1 cellular context compared by ENCODE assay signal in genomic region chr7:129845178-129845971, GRCh38.
TF ChIP-seq lines count a peak whose summit lies in the region.

No MANE protein-coding gene starts in this region.

TF ChIP-seq in K562, 482 proteins besides CTCF, POLR2A, EP300 and RAD21 (continued from another document and continues in another):
- TF ChIP-seq SMARCB1 (IDR thresholded peaks at IDR 0.05; ENCODE audit: insufficient read length, low read depth) (no peak), RB1 (IDR thresholded peaks at IDR 0.05; ENCODE audit: low read depth) (no peak), BACH1 (tag; IDR thresholded peaks at IDR 0.05) (no peak), BCOR (IDR thresholded peaks at IDR 0.05) (no peak), CREB1 (IDR thresholded peaks at IDR 0.05) (no peak; the same call in 1 of the 2 replicates), CREB1 (CRISPR knock-in tag; IDR thresholded peaks at IDR 0.05) (no peak), GATAD2A (IDR thresholded peaks at IDR 0.05) (no peak), TBP (optimal IDR thresholded peaks at IDR 0.05; ENCODE audit: low read depth, low read length) (no peak), CHD4 (IDR thresholded peaks at IDR 0.05; ENCODE audit: insufficient read depth, insufficient replicate concordance, low read depth, low read length, poor library complexity, severe bottlenecking) (no peak), EWSR1 (IDR thresholded peaks at IDR 0.05; ENCODE audit: borderline replicate concordance, low read depth, partially characterized antibody) (no peak), MNT (conservative IDR thresholded peaks at IDR 0.05) (0 out of 4 replicates have a peak, but pooled peaks of 1 of the 2 experiments have one; percentile 13), ZNF354B (CRISPR knock-in tag; IDR thresholded peaks at IDR 0.05) (no peak), ILK (tag; IDR thresholded peaks at IDR 0.05; ENCODE audit: borderline replicate concordance, low read depth) (no peak), BHLHE40 (IDR thresholded peaks at IDR 0.05; ENCODE audit: low read length) (0 out of 2 replicates have a peak, but pooled peaks have one; percentile 43), E2F1 (CRISPR knock-in tag; IDR thresholded peaks at IDR 0.05) (no peak), ATF6 (CRISPR knock-in tag; IDR thresholded peaks at IDR 0.05) (no peak), ZNF146 (CRISPR knock-in tag; IDR thresholded peaks at IDR 0.05; ENCODE audit: unreplicated experiment) (no peak), NFE2L1 (tag; IDR thresholded peaks at IDR 0.05; ENCODE audit: borderline replicate concordance, low read depth) (no peak), BRCA1 (IDR thresholded peaks at IDR 0.05) (no peak), BRCA1 (CRISPR knock-in tag; IDR thresholded peaks at IDR 0.05) (no peak), MCM2 (IDR thresholded peaks at IDR 0.05; ENCODE audit: low read depth) (no peak), ZEB2 (IDR thresholded peaks at IDR 0.05) (peak; percentile 50; the same call in 1 of the 2 replicates), RBM14 (IDR thresholded peaks at IDR 0.05; ENCODE audit: borderline replicate concordance, insufficient read depth, low read depth, low read length) (no peak), ARID1B (IDR thresholded peaks at IDR 0.05) (peak; percentile 83), HMG20B (CRISPR knock-in tag; IDR thresholded peaks at IDR 0.05) (no peak), MYNN (IDR thresholded peaks at IDR 0.05) (no peak), MYNN (CRISPR knock-in tag; IDR thresholded peaks at IDR 0.05) (no peak), ELF4 (CRISPR knock-in tag; IDR thresholded peaks at IDR 0.05) (no peak), CTBP1 (IDR thresholded peaks at IDR 0.05; ENCODE audit: borderline replicate concordance) (peak; percentile 81), CREM (IDR thresholded peaks at IDR 0.05; ENCODE audit: low read depth) (no peak), IRF2 (CRISPR knock-in tag; IDR thresholded peaks at IDR 0.05) (peak; percentile 11; the same call in 1 of the 2 replicates), LCOR (CRISPR knock-in tag; IDR thresholded peaks at IDR 0.05) (no peak), ZC3H8 (IDR thresholded peaks at IDR 0.05) (no peak), PATZ1 (CRISPR knock-in tag; IDR thresholded peaks at IDR 0.05; ENCODE audit: borderline replicate concordance) (no peak), LARP7 (IDR thresholded peaks at IDR 0.05) (no peak), ZNF695 (CRISPR knock-in tag; IDR thresholded peaks at IDR 0.05) (no peak), ADNP (tag; IDR thresholded peaks at IDR 0.05) (no peak), PCBP1 (IDR thresholded peaks at IDR 0.05; ENCODE audit: low read depth, low read length, poor library complexity, severe bottlenecking) (no peak), TAF7 (tag; IDR thresholded peaks at IDR 0.05) (no peak), RHOXF2B (CRISPR knock-in tag; conservative IDR thresholded peaks at IDR 0.05) (no peak), ATF4 (CRISPR knock-in tag; IDR thresholded peaks at IDR 0.05) (no peak), SMAD4 (CRISPR knock-in tag; conservative IDR thresholded peaks at IDR 0.05) (no peak), NCOR1 (IDR thresholded peaks at IDR 0.05) (peak; percentile 55), PRPF4 (IDR thresholded peaks at IDR 0.05; ENCODE audit: insufficient read depth, low read depth, low read length, poor library complexity, severe bottlenecking) (no peak), ZNF584 (CRISPR knock-in tag; IDR thresholded peaks at IDR 0.05; ENCODE audit: low read depth) (0 out of 2 replicates have a peak, but pooled peaks have one; percentile 62), RBM34 (IDR thresholded peaks at IDR 0.05; ENCODE audit: borderline replicate concordance, insufficient read depth, low read length) (no peak), PML (IDR thresholded peaks at IDR 0.05; ENCODE audit: low read length) (peak; percentile 72), ZNF165 (CRISPR knock-in tag; IDR thresholded peaks at IDR 0.05; ENCODE audit: borderline replicate concordance) (no peak), RBM39 (optimal IDR thresholded peaks at IDR 0.05; ENCODE audit: low read depth, low read length) (no peak), STAT5A (IDR thresholded peaks at IDR 0.05; ENCODE audit: borderline replicate concordance, low read length) (no peak), ZNF586 (CRISPR knock-in tag; conservative IDR thresholded peaks at IDR 0.05) (no peak), ZNF583 (CRISPR knock-in tag; IDR thresholded peaks at IDR 0.05) (no peak), PHF20 (IDR thresholded peaks at IDR 0.05; ENCODE audit: partially characterized antibody) (no peak)
- TF ChIP-seq, protein P1, sequence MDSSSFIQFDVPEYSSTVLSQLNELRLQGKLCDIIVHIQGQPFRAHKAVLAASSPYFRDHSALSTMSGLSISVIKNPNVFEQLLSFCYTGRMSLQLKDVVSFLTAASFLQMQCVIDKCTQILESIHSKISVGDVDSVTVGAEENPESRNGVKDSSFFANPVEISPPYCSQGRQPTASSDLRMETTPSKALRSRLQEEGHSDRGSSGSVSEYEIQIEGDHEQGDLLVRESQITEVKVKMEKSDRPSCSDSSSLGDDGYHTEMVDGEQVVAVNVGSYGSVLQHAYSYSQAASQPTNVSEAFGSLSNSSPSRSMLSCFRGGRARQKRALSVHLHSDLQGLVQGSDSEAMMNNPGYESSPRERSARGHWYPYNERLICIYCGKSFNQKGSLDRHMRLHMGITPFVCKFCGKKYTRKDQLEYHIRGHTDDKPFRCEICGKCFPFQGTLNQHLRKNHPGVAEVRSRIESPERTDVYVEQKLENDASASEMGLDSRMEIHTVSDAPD (CRISPR knock-in tag; IDR thresholded peaks at IDR 0.05), result no peak
- TF ChIP-seq, protein P2, sequence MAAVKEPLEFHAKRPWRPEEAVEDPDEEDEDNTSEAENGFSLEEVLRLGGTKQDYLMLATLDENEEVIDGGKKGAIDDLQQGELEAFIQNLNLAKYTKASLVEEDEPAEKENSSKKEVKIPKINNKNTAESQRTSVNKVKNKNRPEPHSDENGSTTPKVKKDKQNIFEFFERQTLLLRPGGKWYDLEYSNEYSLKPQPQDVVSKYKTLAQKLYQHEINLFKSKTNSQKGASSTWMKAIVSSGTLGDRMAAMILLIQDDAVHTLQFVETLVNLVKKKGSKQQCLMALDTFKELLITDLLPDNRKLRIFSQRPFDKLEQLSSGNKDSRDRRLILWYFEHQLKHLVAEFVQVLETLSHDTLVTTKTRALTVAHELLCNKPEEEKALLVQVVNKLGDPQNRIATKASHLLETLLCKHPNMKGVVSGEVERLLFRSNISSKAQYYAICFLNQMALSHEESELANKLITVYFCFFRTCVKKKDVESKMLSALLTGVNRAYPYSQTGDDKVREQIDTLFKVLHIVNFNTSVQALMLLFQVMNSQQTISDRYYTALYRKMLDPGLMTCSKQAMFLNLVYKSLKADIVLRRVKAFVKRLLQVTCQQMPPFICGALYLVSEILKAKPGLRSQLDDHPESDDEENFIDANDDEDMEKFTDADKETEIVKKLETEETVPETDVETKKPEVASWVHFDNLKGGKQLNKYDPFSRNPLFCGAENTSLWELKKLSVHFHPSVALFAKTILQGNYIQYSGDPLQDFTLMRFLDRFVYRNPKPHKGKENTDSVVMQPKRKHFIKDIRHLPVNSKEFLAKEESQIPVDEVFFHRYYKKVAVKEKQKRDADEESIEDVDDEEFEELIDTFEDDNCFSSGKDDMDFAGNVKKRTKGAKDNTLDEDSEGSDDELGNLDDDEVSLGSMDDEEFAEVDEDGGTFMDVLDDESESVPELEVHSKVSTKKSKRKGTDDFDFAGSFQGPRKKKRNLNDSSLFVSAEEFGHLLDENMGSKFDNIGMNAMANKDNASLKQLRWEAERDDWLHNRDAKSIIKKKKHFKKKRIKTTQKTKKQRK (IDR thresholded peaks at IDR 0.05; ENCODE audit: borderline replicate concordance, low read depth, low read length), result no peak
- TF ChIP-seq, protein P3, sequence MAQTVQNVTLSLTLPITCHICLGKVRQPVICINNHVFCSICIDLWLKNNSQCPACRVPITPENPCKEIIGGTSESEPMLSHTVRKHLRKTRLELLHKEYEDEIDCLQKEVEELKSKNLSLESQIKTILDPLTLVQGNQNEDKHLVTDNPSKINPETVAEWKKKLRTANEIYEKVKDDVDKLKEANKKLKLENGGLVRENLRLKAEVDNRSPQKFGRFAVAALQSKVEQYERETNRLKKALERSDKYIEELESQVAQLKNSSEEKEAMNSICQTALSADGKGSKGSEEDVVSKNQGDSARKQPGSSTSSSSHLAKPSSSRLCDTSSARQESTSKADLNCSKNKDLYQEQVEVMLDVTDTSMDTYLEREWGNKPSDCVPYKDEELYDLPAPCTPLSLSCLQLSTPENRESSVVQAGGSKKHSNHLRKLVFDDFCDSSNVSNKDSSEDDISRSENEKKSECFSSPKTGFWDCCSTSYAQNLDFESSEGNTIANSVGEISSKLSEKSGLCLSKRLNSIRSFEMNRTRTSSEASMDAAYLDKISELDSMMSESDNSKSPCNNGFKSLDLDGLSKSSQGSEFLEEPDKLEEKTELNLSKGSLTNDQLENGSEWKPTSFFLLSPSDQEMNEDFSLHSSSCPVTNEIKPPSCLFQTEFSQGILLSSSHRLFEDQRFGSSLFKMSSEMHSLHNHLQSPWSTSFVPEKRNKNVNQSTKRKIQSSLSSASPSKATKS (CRISPR knock-in tag; IDR thresholded peaks at IDR 0.05), result no peak
- TF ChIP-seq, protein P4, sequence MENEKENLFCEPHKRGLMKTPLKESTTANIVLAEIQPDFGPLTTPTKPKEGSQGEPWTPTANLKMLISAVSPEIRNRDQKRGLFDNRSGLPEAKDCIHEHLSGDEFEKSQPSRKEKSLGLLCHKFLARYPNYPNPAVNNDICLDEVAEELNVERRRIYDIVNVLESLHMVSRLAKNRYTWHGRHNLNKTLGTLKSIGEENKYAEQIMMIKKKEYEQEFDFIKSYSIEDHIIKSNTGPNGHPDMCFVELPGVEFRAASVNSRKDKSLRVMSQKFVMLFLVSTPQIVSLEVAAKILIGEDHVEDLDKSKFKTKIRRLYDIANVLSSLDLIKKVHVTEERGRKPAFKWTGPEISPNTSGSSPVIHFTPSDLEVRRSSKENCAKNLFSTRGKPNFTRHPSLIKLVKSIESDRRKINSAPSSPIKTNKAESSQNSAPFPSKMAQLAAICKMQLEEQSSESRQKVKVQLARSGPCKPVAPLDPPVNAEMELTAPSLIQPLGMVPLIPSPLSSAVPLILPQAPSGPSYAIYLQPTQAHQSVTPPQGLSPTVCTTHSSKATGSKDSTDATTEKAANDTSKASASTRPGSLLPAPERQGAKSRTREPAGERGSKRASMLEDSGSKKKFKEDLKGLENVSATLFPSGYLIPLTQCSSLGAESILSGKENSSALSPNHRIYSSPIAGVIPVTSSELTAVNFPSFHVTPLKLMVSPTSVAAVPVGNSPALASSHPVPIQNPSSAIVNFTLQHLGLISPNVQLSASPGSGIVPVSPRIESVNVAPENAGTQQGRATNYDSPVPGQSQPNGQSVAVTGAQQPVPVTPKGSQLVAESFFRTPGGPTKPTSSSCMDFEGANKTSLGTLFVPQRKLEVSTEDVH (IDR thresholded peaks at IDR 0.05; ENCODE audit: low read depth, partially characterized antibody), result no peak
